ENCODE assay signal across 7 cellular contexts in the genomic region with DNA sequence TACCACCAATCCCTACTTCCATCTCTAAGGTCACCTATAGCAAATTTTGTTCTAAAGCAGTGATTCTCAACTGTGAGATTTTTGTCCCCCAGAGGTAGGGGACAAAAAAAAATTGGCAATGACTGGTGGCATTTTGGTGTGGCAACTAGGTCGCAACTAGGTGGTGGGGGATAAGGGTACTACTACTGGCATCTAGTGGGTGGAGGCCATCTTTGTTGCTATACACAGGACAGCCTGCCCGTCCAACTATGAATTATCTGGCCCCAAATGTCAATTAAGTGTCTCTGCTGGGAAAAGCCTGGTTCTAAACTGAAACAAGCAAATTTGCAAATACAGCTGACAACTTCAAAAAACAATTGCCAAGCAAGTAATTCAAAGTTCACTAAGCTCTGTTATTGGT. TPM values are rescaled to one million over a fixed set of nuclear protein-coding genes. Genes with fewer than 3 reads are reported as not detected.
DNase-seq lines count a peak whose midpoint lies in the region; ATAC-seq and TF ChIP-seq lines count a peak whose summit lies in the region.

No MANE protein-coding gene starts in this region.

- no peak for TF ChIP-seq RAD21 in HCT116 (IDR thresholded peaks at IDR 0.05; ENCODE audit: low read depth)

- ATAC-seq in HCT116 (no peak), HG02623 (IDR thresholded peaks at IDR 0.05; ENCODE audit: unreplicated experiment) (no peak)

- BruUV-seq in HCT116 (replicated peaks; lab: Mats Ljungman, UMichigan): TSS peak; percentile 60

- DNase-seq in HCT116 (ENCODE audit: low read depth, low spot score) (no peak), SK-N-MC (ENCODE audit: low read depth, low spot score) (no peak), fibroblast of lung (ENCODE audit: low read depth in 2 of 2) (no peak), skeletal muscle cell (ENCODE audit: low read depth) (no peak), GM10266 (ENCODE audit: extremely low spot score) (no peak), occipital lobe (lab: John Stamatoyannopoulos, UW) (no peak)

- H3K4me3 ChIP-seq in HCT116 (replicated peaks in 1 of 2; ENCODE audit: low read depth in 1 of 2, low read length in 2 of 2) (peak overlapping the region; percentile 92 to 93), SK-N-MC (peak overlapping the region; percentile 96), fibroblast of lung (replicated peaks in 1 of 4; ENCODE audit: control extremely low read depth in 1 of 4, insufficient read depth in 1 of 4, low read depth in 3 of 4, low read length in 4 of 4) (peak overlapping the region; percentile 63 to 87 (median 80)), skeletal muscle cell (ENCODE audit: low read depth, low read length) (peak overlapping the region; percentile 93)

- H4K20me1 ChIP-seq in HCT116 (ENCODE audit: insufficient read depth) (no peaks in the 10 kb centered on the region), fibroblast of lung (ENCODE audit: control insufficient read depth, extremely low read depth, insufficient read depth, low read length) (no peaks in the 10 kb centered on the region)

- no peaks in the 10 kb centered on the region for H3K27me3 ChIP-seq in HCT116 (ENCODE audit: insufficient read depth, low read length)
- H3K27me3 ChIP-seq in fibroblast of lung (ENCODE audit: control insufficient read depth, insufficient read depth, low read length): no peaks in the 10 kb centered on the region

- H3K36me3 ChIP-seq in HCT116 (ENCODE audit: control insufficient read depth in 1 of 2, insufficient read depth in 2 of 2, low read length in 2 of 2) (peaks cover 0 to 4% of the 10 kb centered on the region in 2 experiments; a peak in 2 of 4 replicates), SK-N-MC (ENCODE audit: insufficient read depth, low read length) (no peaks in the 10 kb centered on the region), fibroblast of lung (ENCODE audit: control insufficient read depth, insufficient read depth, low read length) (peaks cover 6% of the 10 kb centered on the region)

- no peaks in the 10 kb centered on the region for H3K9me2 ChIP-seq in HCT116 (ENCODE audit: insufficient read depth)

- H2AFZ ChIP-seq in HCT116 (ENCODE audit: low read depth, low read length, poor library complexity, severe bottlenecking): no peak overlapping the region
- no peak overlapping the region for H2AFZ ChIP-seq in fibroblast of lung (ENCODE audit: low read length)

- H3K9ac ChIP-seq in HCT116 (ENCODE audit: low read length) (peak overlapping the region; percentile 87), SK-N-MC (ENCODE audit: insufficient read length) (peak overlapping the region; percentile 91), fibroblast of lung (ENCODE audit: insufficient read depth, low read length) (peak overlapping the region; percentile 41)

- H3K4me1 ChIP-seq in HCT116 (ENCODE audit: control insufficient read depth in 1 of 2, insufficient read depth in 2 of 2, low read length in 2 of 2) (peaks cover 10 to 23% of the 10 kb centered on the region in 2 experiments; a peak in 3 of 4 replicates), fibroblast of lung (ENCODE audit: control insufficient read depth, extremely low read depth, insufficient read depth, low read length) (peaks cover 4% of the 10 kb centered on the region)

- RAD21 ChIA-PET in HCT116 (lab: Charles Lee; ENCODE audit: low non-redundant PET in 1 of 2, low total read pairs in 2 of 2, uncharacterized antibody in 2 of 2, unreplicated experiment in 2 of 2): no interaction called here

- intact Hi-C loops in HCT116 (cut with micrococcal nuclease): no loop called here

- POLR2A ChIA-PET in HCT116 (lab: Charles Lee): no interaction called here

- no peak for TF ChIP-seq POLR2A in HCT116 (IDR thresholded peaks at IDR 0.05; ENCODE audit: borderline replicate concordance, extremely low read depth, insufficient read depth, insufficient read length)

- H3K4me2 ChIP-seq in HCT116 (ENCODE audit: low read length) (peak overlapping the region; percentile 89), fibroblast of lung (ENCODE audit: extremely low read depth, insufficient read depth, low read length) (peak overlapping the region; percentile 71)

- TF ChIP-seq CTCF in HCT116 (IDR thresholded peaks at IDR 0.05 in 2 of 3, conservative IDR thresholded peaks at IDR 0.05 in 1 of 3; ENCODE audit: borderline replicate concordance in 1 of 3, insufficient read depth in 1 of 3, low read depth in 2 of 3, low read length in 2 of 3) (peak in 1 of 3 experiments; percentile 24; a peak in 2 of 6 replicates), fibroblast of lung (conservative IDR thresholded peaks at IDR 0.05 in 1 of 2, IDR thresholded peaks at IDR 0.05 in 1 of 2; ENCODE audit: low read depth in 1 of 2, low read length in 2 of 2) (no peak), GM10266 (IDR thresholded peaks at IDR 0.05; ENCODE audit: control insufficient read depth, insufficient read depth, low read depth, missing control alignments) (no peak)

- H3K79me2 ChIP-seq in HCT116 (ENCODE audit: insufficient read depth, low read length): peaks cover 15% of the 10 kb centered on the region
- H3K79me2 ChIP-seq in fibroblast of lung (ENCODE audit: control insufficient read depth, insufficient read depth, low read length): peaks cover 35% of the 10 kb centered on the region

- H3K27ac ChIP-seq in HCT116 (ENCODE audit: low read depth, low read length) (no peak overlapping the region), SK-N-MC (no peak overlapping the region), fibroblast of lung (ENCODE audit: insufficient read depth, low read length) (no peak overlapping the region)

- no peaks in the 10 kb centered on the region for H3K9me3 ChIP-seq in HCT116 (ENCODE audit: control insufficient read depth in 1 of 2, insufficient read depth in 1 of 2, low read depth in 1 of 2, low read length in 2 of 2)
- no peaks in the 10 kb centered on the region for H3K9me3 ChIP-seq in SK-N-MC (ENCODE audit: low read depth, low read length)
- H3K9me3 ChIP-seq in fibroblast of lung (ENCODE audit: control insufficient read depth, insufficient read depth, low read depth, low read length): no peaks in the 10 kb centered on the region

- CTCF ChIA-PET in HCT116 (lab: Charles Lee): no interaction called here

TF ChIP-seq in HCT116, 20 proteins besides CTCF, POLR2A, EP300 and RAD21:
- TF ChIP-seq CBX3 (IDR thresholded peaks at IDR 0.05; ENCODE audit: low read depth) (no peak), POLR2AphosphoS5 (IDR thresholded peaks at IDR 0.05; ENCODE audit: low read depth, low read length) (no peak)

RNA-seq across cellular contexts. Expression of a gene that starts 1.4 kb away (rescaled TPM):
- total RNA-seq in HCT116 (2021; ENCODE audit: unreplicated experiment): 13.4 TPM
- 5.4 and 6.3 TPM in 2 replicates for polyA plus RNA-seq in HCT116 (2012)
- total RNA-seq in fibroblast of lung: 13.6 and 17.3 TPM in 2 replicates
- polyA plus RNA-seq in fibroblast of lung: 24.0 and 44.6 TPM in 2 replicates
- 12.4 and 23.1 TPM in 2 replicates for polyA plus RNA-seq in fibroblast of lung (2012)
- polyA minus RNA-seq in fibroblast of lung (ENCODE audit: low replicate concordance): 6.3 and 16.5 TPM in 2 replicates
- 13.4 TPM for total RNA-seq in occipital lobe

Comparison
In these comparisons a context has a peak if more than half of its experiments do, and no peak if none do; other contexts are left out.
1. H3K9ac ChIP-seq: peak in every context shown above with its lines; median percentile 91 in SK-N-MC; 87 in HCT116; 41 in fibroblast of lung.